In the genomic region with DNA sequence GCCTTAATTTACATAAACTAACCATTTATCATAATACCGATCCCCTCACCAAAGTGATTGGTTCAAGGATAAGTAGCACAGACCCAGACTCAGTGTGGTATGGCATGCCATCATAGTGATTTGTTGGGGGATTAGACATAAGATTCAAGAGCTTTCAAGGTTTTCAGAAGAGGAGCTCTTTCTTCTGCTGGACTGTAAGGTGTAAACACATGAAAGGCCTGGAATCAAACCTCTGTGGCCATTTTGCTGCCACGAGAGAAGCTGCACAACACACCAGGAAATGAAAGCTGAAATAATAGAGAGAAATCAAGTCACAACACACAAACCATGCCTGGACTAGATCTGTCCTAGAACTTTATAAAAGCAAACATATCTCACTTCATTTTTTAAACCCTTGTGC, we compare ENCODE assay signal across 1 cellular context.
TF ChIP-seq lines count a peak whose summit lies in the region.

No MANE protein-coding gene starts in this region.

TF ChIP-seq in K562, 482 proteins besides CTCF, POLR2A, EP300 and RAD21:
- TF ChIP-seq, protein P1, sequence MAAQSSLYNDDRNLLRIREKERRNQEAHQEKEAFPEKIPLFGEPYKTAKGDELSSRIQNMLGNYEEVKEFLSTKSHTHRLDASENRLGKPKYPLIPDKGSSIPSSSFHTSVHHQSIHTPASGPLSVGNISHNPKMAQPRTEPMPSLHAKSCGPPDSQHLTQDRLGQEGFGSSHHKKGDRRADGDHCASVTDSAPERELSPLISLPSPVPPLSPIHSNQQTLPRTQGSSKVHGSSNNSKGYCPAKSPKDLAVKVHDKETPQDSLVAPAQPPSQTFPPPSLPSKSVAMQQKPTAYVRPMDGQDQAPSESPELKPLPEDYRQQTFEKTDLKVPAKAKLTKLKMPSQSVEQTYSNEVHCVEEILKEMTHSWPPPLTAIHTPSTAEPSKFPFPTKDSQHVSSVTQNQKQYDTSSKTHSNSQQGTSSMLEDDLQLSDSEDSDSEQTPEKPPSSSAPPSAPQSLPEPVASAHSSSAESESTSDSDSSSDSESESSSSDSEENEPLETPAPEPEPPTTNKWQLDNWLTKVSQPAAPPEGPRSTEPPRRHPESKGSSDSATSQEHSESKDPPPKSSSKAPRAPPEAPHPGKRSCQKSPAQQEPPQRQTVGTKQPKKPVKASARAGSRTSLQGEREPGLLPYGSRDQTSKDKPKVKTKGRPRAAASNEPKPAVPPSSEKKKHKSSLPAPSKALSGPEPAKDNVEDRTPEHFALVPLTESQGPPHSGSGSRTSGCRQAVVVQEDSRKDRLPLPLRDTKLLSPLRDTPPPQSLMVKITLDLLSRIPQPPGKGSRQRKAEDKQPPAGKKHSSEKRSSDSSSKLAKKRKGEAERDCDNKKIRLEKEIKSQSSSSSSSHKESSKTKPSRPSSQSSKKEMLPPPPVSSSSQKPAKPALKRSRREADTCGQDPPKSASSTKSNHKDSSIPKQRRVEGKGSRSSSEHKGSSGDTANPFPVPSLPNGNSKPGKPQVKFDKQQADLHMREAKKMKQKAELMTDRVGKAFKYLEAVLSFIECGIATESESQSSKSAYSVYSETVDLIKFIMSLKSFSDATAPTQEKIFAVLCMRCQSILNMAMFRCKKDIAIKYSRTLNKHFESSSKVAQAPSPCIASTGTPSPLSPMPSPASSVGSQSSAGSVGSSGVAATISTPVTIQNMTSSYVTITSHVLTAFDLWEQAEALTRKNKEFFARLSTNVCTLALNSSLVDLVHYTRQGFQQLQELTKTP (IDR thresholded peaks at IDR 0.05; ENCODE audit: low read depth in 1 of 2, partially characterized antibody in 2 of 2): no peak
- TF ChIP-seq MCM7 (IDR thresholded peaks at IDR 0.05): no peak
- TF ChIP-seq ELF4 (CRISPR knock-in tag; IDR thresholded peaks at IDR 0.05): no peak
- TF ChIP-seq, protein P2, sequence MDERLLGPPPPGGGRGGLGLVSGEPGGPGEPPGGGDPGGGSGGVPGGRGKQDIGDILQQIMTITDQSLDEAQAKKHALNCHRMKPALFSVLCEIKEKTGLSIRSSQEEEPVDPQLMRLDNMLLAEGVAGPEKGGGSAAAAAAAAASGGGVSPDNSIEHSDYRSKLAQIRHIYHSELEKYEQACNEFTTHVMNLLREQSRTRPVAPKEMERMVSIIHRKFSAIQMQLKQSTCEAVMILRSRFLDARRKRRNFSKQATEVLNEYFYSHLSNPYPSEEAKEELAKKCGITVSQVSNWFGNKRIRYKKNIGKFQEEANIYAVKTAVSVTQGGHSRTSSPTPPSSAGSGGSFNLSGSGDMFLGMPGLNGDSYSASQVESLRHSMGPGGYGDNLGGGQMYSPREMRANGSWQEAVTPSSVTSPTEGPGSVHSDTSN (CRISPR knock-in tag; IDR thresholded peaks at IDR 0.05; ENCODE audit: low read depth): no peak
- TF ChIP-seq, protein P2 (tag; conservative IDR thresholded peaks at IDR 0.05; ENCODE audit: low read depth): peak; percentile 26; the same call in 1 of the 2 replicates
- no peak for TF ChIP-seq NR2F6 (CRISPR knock-in tag; IDR thresholded peaks at IDR 0.05)
- TF ChIP-seq NONO (IDR thresholded peaks at IDR 0.05; ENCODE audit: low read depth in 2 of 2, low read length in 1 of 2): no peak
- peak; percentile 32 for TF ChIP-seq MEIS2 (IDR thresholded peaks at IDR 0.05; ENCODE audit: partially characterized antibody)
- TF ChIP-seq NFE2 (IDR thresholded peaks at IDR 0.05; ENCODE audit: low read depth): no peak
